Comparison of ENCODE assay signal across 11 cellular contexts in the genomic region with DNA sequence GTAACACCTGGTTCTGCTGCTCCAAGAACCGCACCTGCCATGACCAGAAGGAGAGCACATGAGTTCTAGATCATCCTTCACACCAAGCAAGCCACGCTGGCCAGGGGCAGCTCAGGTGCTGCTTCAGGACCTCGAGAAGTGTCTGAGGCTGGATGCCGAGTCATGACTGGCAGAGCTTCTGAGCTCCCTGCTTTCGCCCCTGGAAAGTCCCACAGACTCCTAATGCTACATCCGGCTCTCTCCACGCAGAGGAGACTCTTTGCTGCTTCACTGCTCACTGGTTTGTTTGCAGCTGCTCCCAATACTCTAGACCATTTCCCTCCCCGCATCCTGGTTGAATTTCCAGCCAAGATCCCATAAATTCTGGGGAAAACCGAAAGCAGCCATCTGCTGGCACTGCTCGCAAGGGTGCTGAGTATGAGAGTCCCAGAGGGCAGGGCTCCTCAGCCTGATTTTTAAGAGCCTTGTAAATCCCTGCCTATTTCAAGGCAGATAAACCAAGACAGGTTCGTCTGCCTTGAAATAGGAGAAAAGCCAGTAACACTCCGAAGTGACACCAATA. TPM values are rescaled to one million over a fixed set of nuclear protein-coding genes. Genes with fewer than 3 reads are reported as not detected.
DNase-seq lines count a peak whose midpoint lies in the region; FAIRE-seq and TF ChIP-seq lines count a peak whose summit lies in the region.
"Had no signal": no experiment of that assay in that cellular context is flagged by ENCODE, and none has a peak within 500 bp of the region (broad histone marks: within the 10 kb centered on the region; RNA-seq: fewer than 3 reads in every experiment).

No MANE protein-coding gene starts in this region.

- H3K27ac ChIP-seq in endodermal cell (ENCODE audit: low read depth, low read length) = no peak overlapping the region
- peak overlapping the region in 1 of 2 donors; percentile 21 for H3K27ac ChIP-seq in small intestine (ENCODE audit: low read depth in 1 of 2, low read length in 1 of 2)
- no peak overlapping the region for H3K27ac ChIP-seq in CD8-positive, alpha-beta memory T cell (ENCODE audit: low read depth, low read length)
- H3K27ac ChIP-seq: epithelial cell of prostate had no signal

- H3K36me3 Mint-ChIP-seq in endodermal cell (ENCODE audit: low read depth) (no peaks in the 10 kb centered on the region), CD14-positive monocyte (no peaks in the 10 kb centered on the region)
- peaks cover 0 to 6% (median 0%) of the 10 kb centered on the region in 3 donors for H3K36me3 Mint-ChIP-seq in CD8-positive, alpha-beta memory T cell

- DNase-seq in LHCN-M2 (ENCODE audit: low read depth) (peak; percentile 4), endodermal cell (peak; percentile 44), small intestine (peak; percentile 51), CD14-positive monocyte (ENCODE audit: low spot score) (no peak), DMS114 treated with DMSO at 0.1 percent for 48 hours (lab: John Stamatoyannopoulos, UW; ENCODE audit: unreplicated experiment) (no peak)
- DNase-seq in CD8-positive, alpha-beta memory T cell = no peak
- DNase-seq: HCEC 1CT, kidney, T1000 had no signal

- H3K27me3 Mint-ChIP-seq in endodermal cell (ENCODE audit: insufficient read depth) (peaks cover 17% of the 10 kb centered on the region), CD14-positive monocyte (ENCODE audit: low read depth in 3 of 3) (peaks cover 0 to 7% (median 2%) of the 10 kb centered on the region in 3 donors)
- peaks cover 11 to 25% of the 10 kb centered on the region in 2 donors for H3K27me3 Mint-ChIP-seq in CD8-positive, alpha-beta memory T cell

- POLR2A ChIA-PET in CD8-positive, alpha-beta memory T cell (lab: Charles Lee) = no interaction called here

- H3K4me3 ChIP-seq in endodermal cell (ENCODE audit: low read length) (no peak overlapping the region), small intestine (ENCODE audit: low read depth in 1 of 2, low read length in 2 of 2) (no peak overlapping the region)
- H3K4me3 ChIP-seq in CD8-positive, alpha-beta memory T cell (ENCODE audit: low read length) = no peak overlapping the region

- no peak overlapping the region for H3K9ac ChIP-seq in endodermal cell (ENCODE audit: extremely low read depth, low read length, poor library complexity, severe bottlenecking)

- H3K27ac Mint-ChIP-seq in endodermal cell (no peak overlapping the region), CD14-positive monocyte (no peak overlapping the region)
- H3K27ac Mint-ChIP-seq in CD8-positive, alpha-beta memory T cell = no peak overlapping the region

- no peaks in the 10 kb centered on the region for H3K4me1 Mint-ChIP-seq in endodermal cell
- peaks cover 4% of the 10 kb centered on the region for H3K4me1 Mint-ChIP-seq in CD14-positive monocyte
- peaks cover 30 to 46% (median 46%) of the 10 kb centered on the region in 3 donors for H3K4me1 Mint-ChIP-seq in CD8-positive, alpha-beta memory T cell

- H3K9me3 Mint-ChIP-seq in endodermal cell (no peaks in the 10 kb centered on the region), CD14-positive monocyte (peaks cover 0 to 8% (median 3%) of the 10 kb centered on the region in 7 donors)
- H3K9me3 Mint-ChIP-seq in CD8-positive, alpha-beta memory T cell = peaks cover 0 to 4% (median 0%) of the 10 kb centered on the region in 5 donors

- H3K4me1 ChIP-seq in endodermal cell (ENCODE audit: control insufficient read depth, insufficient read depth, low read length) (no peaks in the 10 kb centered on the region), small intestine (ENCODE audit: control insufficient read depth in 2 of 2, insufficient read depth in 1 of 2, low read depth in 1 of 2, low read length in 1 of 2) (peaks cover 0 to 7% of the 10 kb centered on the region in 2 donors)
- peaks cover 43% of the 10 kb centered on the region for H3K4me1 ChIP-seq in CD8-positive, alpha-beta memory T cell (ENCODE audit: insufficient read depth, low read length)

- 92% methylated on average over 10 to 12 of the region's 12 CpGs for WGBS in endodermal cell (ENCODE audit: insufficient coverage in 1 of 2, insufficient read length in 1 of 2), 2 experiments
- WGBS in small intestine, 3 donors = 17 to 46% (median 37%) methylated on average over 12 of the region's 12 CpGs

- intact Hi-C loops in CD14-positive monocyte (cut with micrococcal nuclease) = no loop called here

- no peaks in the 10 kb centered on the region for H3K36me3 ChIP-seq in endodermal cell (ENCODE audit: control insufficient read depth, insufficient read depth, low read length)
- no peaks in the 10 kb centered on the region for H3K36me3 ChIP-seq in small intestine (ENCODE audit: control insufficient read depth in 2 of 2, insufficient read depth in 2 of 2, low read length in 2 of 2)
- no peaks in the 10 kb centered on the region for H3K36me3 ChIP-seq in CD8-positive, alpha-beta memory T cell (ENCODE audit: insufficient read depth, low read length)

- peaks cover 16% of the 10 kb centered on the region for H3K27me3 ChIP-seq in endodermal cell (ENCODE audit: control insufficient read depth, insufficient read depth, low read length, poor library complexity, severe bottlenecking)
- H3K27me3 ChIP-seq in small intestine (ENCODE audit: control insufficient read depth in 2 of 2, insufficient read depth in 2 of 2, low read length in 2 of 2) = no peaks in the 10 kb centered on the region
- no peaks in the 10 kb centered on the region for H3K27me3 ChIP-seq in CD8-positive, alpha-beta memory T cell (ENCODE audit: insufficient read depth, low read length, poor library complexity, severe bottlenecking)

- H3K9me3 ChIP-seq in endodermal cell (ENCODE audit: control insufficient read depth, low read length) (peaks cover 7% of the 10 kb centered on the region), small intestine (ENCODE audit: control insufficient read depth, low read depth) (no peaks in the 10 kb centered on the region)
- no peaks in the 10 kb centered on the region for H3K9me3 ChIP-seq in CD8-positive, alpha-beta memory T cell (ENCODE audit: low read length)

- H3K4me3 Mint-ChIP-seq in endodermal cell = no peak overlapping the region
- no peak overlapping the region for H3K4me3 Mint-ChIP-seq in CD14-positive monocyte
- no peak overlapping the region for H3K4me3 Mint-ChIP-seq in CD8-positive, alpha-beta memory T cell

- FAIRE-seq in small intestine (lab: Jason Lieb, UNC) = no peak
- FAIRE-seq: kidney had no signal

- CTCF ChIA-PET in CD8-positive, alpha-beta memory T cell (lab: Charles Lee) = no interaction called here

- TF ChIP-seq CTCF in endodermal cell (conservative IDR thresholded peaks at IDR 0.05) (no peak), CD14-positive monocyte (IDR thresholded peaks at IDR 0.05) (no peak)

RNA-seq across cellular contexts. Expression of a gene that starts 1.4 kb away (rescaled TPM):
- total RNA-seq in LHCN-M2 (2014; rRNA removed) = not detected in 2 replicates
- polyA plus RNA-seq in LHCN-M2 (2012) = not detected
- not detected for total RNA-seq in endodermal cell
- polyA plus RNA-seq in endodermal cell (2013, experiment 1 of 2) = not detected
- polyA plus RNA-seq in endodermal cell (2013, experiment 2 of 2) = not detected
- polyA plus RNA-seq in small intestine = 1 to 10 TPM; 1.1 to 2.2 (median 1.1) TPM
- not detected for polyA plus RNA-seq in CD14-positive monocyte
- total RNA-seq in CD8-positive, alpha-beta memory T cell = not detected
- polyA plus RNA-seq in CD8-positive, alpha-beta memory T cell = 0.16 TPM
- total RNA-seq: kidney, posterior vena cava had no signal

RNA-seq across cellular contexts. Expression of a gene that starts 29.6 kb away (rescaled TPM):
- not detected in 2 replicates for total RNA-seq in LHCN-M2 (2014; rRNA removed)
- polyA plus RNA-seq in LHCN-M2 (2012) = not detected
- not detected for total RNA-seq in endodermal cell
- not detected for polyA plus RNA-seq in endodermal cell (2013, experiment 1 of 2)
- not detected for polyA plus RNA-seq in endodermal cell (2013, experiment 2 of 2)
- polyA plus RNA-seq in small intestine = not detected
- not detected for polyA plus RNA-seq in CD14-positive monocyte
- not detected for total RNA-seq in CD8-positive, alpha-beta memory T cell
- 3.4 TPM for polyA plus RNA-seq in CD8-positive, alpha-beta memory T cell
- total RNA-seq: kidney had no signal

RNA-seq across cellular contexts. Expression of a gene that starts 32.2 kb away (rescaled TPM):
- not detected in 2 replicates for total RNA-seq in LHCN-M2 (2014; rRNA removed)
- polyA plus RNA-seq in LHCN-M2 (2012) = not detected
- not detected for total RNA-seq in endodermal cell
- polyA plus RNA-seq in endodermal cell (2013, experiment 1 of 2) = not detected
- not detected for polyA plus RNA-seq in endodermal cell (2013, experiment 2 of 2)
- 1 to 10 TPM in 2 of 3 donors, under 1 TPM in 1; 0.84 to 2.2 (median 1.4) TPM for polyA plus RNA-seq in small intestine
- polyA plus RNA-seq in CD14-positive monocyte = not detected
- total RNA-seq in CD8-positive, alpha-beta memory T cell = under 1 TPM in 1 of 2 experiments, not detected in 1; 0.13 TPM
- 0.24 TPM for polyA plus RNA-seq in CD8-positive, alpha-beta memory T cell
- total RNA-seq: kidney, posterior vena cava had no signal

RNA-seq across cellular contexts. Expression of a gene that starts 49.3 kb away (rescaled TPM):
- total RNA-seq in LHCN-M2 (2014; rRNA removed) (not detected in 2 replicates), endodermal cell (not detected)
- polyA plus RNA-seq in LHCN-M2 (2012) = not detected
- not detected for polyA plus RNA-seq in endodermal cell (2013, experiment 1 of 2)
- not detected for polyA plus RNA-seq in endodermal cell (2013, experiment 2 of 2)
- polyA plus RNA-seq in small intestine (10 to 100 TPM in 1 of 3 donors, 1 to 10 TPM in 2; 3.2 to 24.6 (median 9.8) TPM), CD14-positive monocyte (not detected)
- total RNA-seq in CD8-positive, alpha-beta memory T cell = not detected
- polyA plus RNA-seq in CD8-positive, alpha-beta memory T cell = not detected
- total RNA-seq: kidney, posterior vena cava had no signal

RNA-seq across cellular contexts. Expression of a gene that starts 52.7 kb away (rescaled TPM):
- not detected in 2 replicates for total RNA-seq in LHCN-M2 (2014; rRNA removed)
- not detected for polyA plus RNA-seq in LHCN-M2 (2012)
- total RNA-seq in endodermal cell = not detected
- polyA plus RNA-seq in endodermal cell (2013, experiment 1 of 2) = not detected
- polyA plus RNA-seq in endodermal cell (2013, experiment 2 of 2) = not detected
- polyA plus RNA-seq in small intestine = under 1 TPM in 1 of 3 donors, not detected in 2; 0.01 TPM
- polyA plus RNA-seq in CD14-positive monocyte = not detected
- total RNA-seq in CD8-positive, alpha-beta memory T cell = not detected
- not detected for polyA plus RNA-seq in CD8-positive, alpha-beta memory T cell
- total RNA-seq: kidney, posterior vena cava had no signal

Comparison
In these comparisons a context has a peak if more than half of its experiments do, and no peak if none do; other contexts are left out.
1. DNase-seq: peak in LHCN-M2 (single experiment), endodermal cell (single experiment) and small intestine (single experiment); none in CD14-positive monocyte (single experiment), DMS114 treated with DMSO at 0.1 percent for 48 hours (single experiment) and CD8-positive, alpha-beta memory T cell (0 of 5).